8 cellular contexts compared by ENCODE assay signal in the genomic region with DNA sequence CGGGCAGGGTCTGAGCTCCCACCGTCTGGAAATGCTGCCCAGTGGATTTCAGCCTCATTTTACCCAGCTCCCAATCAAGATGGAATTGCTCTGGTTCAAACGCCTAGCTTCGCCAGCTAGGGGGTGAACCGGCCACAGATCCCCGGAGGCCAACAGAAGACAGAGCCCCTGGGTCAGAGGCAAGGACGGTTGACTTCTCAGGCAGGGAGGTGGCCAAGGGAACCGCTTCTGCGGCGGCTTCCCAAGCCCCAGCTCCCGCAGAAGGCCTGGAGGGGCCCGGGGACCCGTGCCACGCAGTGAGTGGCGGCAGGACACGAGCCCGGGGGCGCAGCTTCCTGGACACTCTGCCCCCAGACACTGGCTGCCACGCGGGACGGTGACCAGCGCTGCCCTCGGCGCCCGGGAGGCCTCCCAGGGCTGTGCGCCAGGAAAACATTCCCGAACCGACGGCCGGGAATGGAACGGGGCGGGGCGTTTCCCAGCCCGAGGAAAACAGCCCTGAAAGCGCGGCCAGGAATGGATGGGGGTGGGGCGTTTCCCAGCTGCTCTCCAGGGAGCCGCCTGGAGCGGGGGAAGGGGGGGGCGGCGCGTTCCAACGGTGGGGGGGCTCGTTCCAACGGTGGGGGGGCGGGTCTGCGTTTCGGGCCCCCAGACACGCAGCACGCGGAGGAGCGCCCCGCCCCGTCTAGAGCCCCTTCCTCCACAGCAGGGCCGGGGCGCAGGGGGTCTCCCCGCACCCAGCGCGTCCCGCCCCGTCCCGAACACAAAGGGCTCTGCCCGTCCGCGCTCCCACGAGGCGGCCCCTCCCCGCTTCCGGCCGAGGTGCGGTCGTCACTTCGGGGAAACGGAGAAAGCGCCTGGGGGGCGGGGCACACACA. TPM values are rescaled to one million over a fixed set of nuclear protein-coding genes. Genes with fewer than 3 reads are reported as not detected.
DNase-seq lines count a peak whose midpoint lies in the region; ATAC-seq and TF ChIP-seq lines count a peak whose summit lies in the region.

No MANE protein-coding gene starts in this region.

- H3K27me3 ChIP-seq in CD4-positive, alpha-beta T cell (ENCODE audit: control insufficient read depth, insufficient read depth, low read length): no peaks in the 10 kb centered on the region
- no peaks in the 10 kb centered on the region for H3K27me3 ChIP-seq in ectodermal cell (ENCODE audit: control insufficient read depth, insufficient read depth, low read length, poor library complexity, severe bottlenecking)

- peak overlapping the region; percentile 41 for H3K4me3 ChIP-seq in ectodermal cell (ENCODE audit: insufficient read depth, low read depth, low read length)

- peaks cover 8% of the 10 kb centered on the region for H3K4me1 ChIP-seq in ectodermal cell (ENCODE audit: control insufficient read depth, insufficient read depth, low read length)

- H3K4me1 Mint-ChIP-seq in CD4-positive, alpha-beta T cell (ENCODE audit: low read depth): peaks cover 45% of the 10 kb centered on the region

- peak overlapping the region; percentile 83 for H3K4me3 Mint-ChIP-seq in CD4-positive, alpha-beta T cell

- H3K9me3 ChIP-seq in CD4-positive, alpha-beta T cell (ENCODE audit: control insufficient read depth, low read length): no peaks in the 10 kb centered on the region
- H3K9me3 ChIP-seq in ectodermal cell (ENCODE audit: control insufficient read depth, low read length): no peaks in the 10 kb centered on the region

- CTCF ChIA-PET in CD4-positive, alpha-beta T cell (lab: Charles Lee): interaction anchor here (1.5 to 2.6 kb wide), 8 partner anchors 16 to 105 kb away, joined by 3 to 21 read pairs (median 6); no protein-coding TSS in a partner anchor

- ATAC-seq in CD4-positive, alpha-beta T cell (ENCODE audit: poor library complexity): peak; percentile 64

- peak; percentile 59 to 93 (median 86) for DNase-seq in CD4-positive, alpha-beta T cell
- DNase-seq in H4 (ENCODE audit: low spot score) (peak; percentile 92), NCI-H2227 (lab: John Stamatoyannopoulos, UW; ENCODE audit: unreplicated experiment) (peak; percentile 90), lung microvascular endothelial cell (ENCODE audit: low read depth in 2 of 2) (peak; percentile 96 to 99), NCI-H1092 treated with DMSO at 0.1 percent for 48 hours (lab: John Stamatoyannopoulos, UW) (no peak)
- DNase-seq in activated CD8-positive, alpha-beta memory T cell treated with anti-CD3 and anti-CD28 coated beads for 24 hours: peak; percentile 91
- peak; percentile 71 to 86 (median 85) for DNase-seq in stimulated activated CD4-positive, alpha-beta T cell treated with anti-CD3 and anti-CD28 coated beads, TNF-alpha, amount 100 ng/mL, for 4 hours (ENCODE audit: low read depth in 3 of 3)

- POLR2A ChIA-PET in CD4-positive, alpha-beta T cell (lab: Charles Lee): interaction anchor here (0.6 to 3.2 kb wide), 25 partner anchors 10 to 180 kb away, joined by 3 to 56 read pairs (median 6); a partner anchor contains a TSS

- H3K27ac Mint-ChIP-seq in CD4-positive, alpha-beta T cell: no peak overlapping the region

- H3K27ac ChIP-seq in CD4-positive, alpha-beta T cell (ENCODE audit: low read depth, low read length): peak overlapping the region; percentile 95
- H3K27ac ChIP-seq in ectodermal cell (ENCODE audit: insufficient read depth, low read depth, low read length, poor library complexity, severe bottlenecking): peak overlapping the region; percentile 91

- no peak for TF ChIP-seq CTCF in CD4-positive, alpha-beta T cell (IDR thresholded peaks at IDR 0.05)

- H3K36me3 Mint-ChIP-seq in CD4-positive, alpha-beta T cell (ENCODE audit: low read depth): no peaks in the 10 kb centered on the region

- WGBS in ectodermal cell, 2 experiments: 6% methylated on average over 72 to 73 of the region's 76 CpGs

- no peaks in the 10 kb centered on the region for H3K36me3 ChIP-seq in ectodermal cell (ENCODE audit: control insufficient read depth, insufficient read depth, low read length)

- no peaks in the 10 kb centered on the region for H3K9me3 Mint-ChIP-seq in CD4-positive, alpha-beta T cell

- intact Hi-C loops in CD4-positive, alpha-beta T cell (cut with DNase I, micrococcal nuclease): loop anchor here (2.0 to 10.0 kb wide), 7 partner anchors 39 to 1409 kb away; a partner anchor contains a TSS

- no peaks in the 10 kb centered on the region for H3K27me3 Mint-ChIP-seq in CD4-positive, alpha-beta T cell

RNA-seq across cellular contexts. Expression of a gene that starts 13.5 kb away (rescaled TPM):
- 1 to 10 TPM; 4.2 to 6.0 TPM for total RNA-seq in CD4-positive, alpha-beta T cell
- 6.5 and 11.1 TPM in 2 replicates for total RNA-seq in H4 (2014; rRNA removed; shearing (Covaris generic))
- 125 TPM for polyA plus RNA-seq in ectodermal cell (2013, experiment 1 of 4)
- 133 TPM for polyA plus RNA-seq in ectodermal cell (2013, experiment 2 of 4)
- polyA plus RNA-seq in ectodermal cell (2013, experiment 3 of 4): 120 TPM
- polyA plus RNA-seq in ectodermal cell (2013, experiment 4 of 4): 119 TPM
- 0.20 and 0.65 TPM in 2 replicates for total RNA-seq in lung microvascular endothelial cell

RNA-seq across cellular contexts. Expression of a gene that starts 35.2 kb away (rescaled TPM):
- 10 to 100 TPM; 15.9 to 20.1 TPM for total RNA-seq in CD4-positive, alpha-beta T cell
- total RNA-seq in H4 (2014; rRNA removed; shearing (Covaris generic)): 183 and 240 TPM in 2 replicates
- polyA plus RNA-seq in ectodermal cell (2013, experiment 1 of 4): 171 TPM
- 166 TPM for polyA plus RNA-seq in ectodermal cell (2013, experiment 2 of 4)
- polyA plus RNA-seq in ectodermal cell (2013, experiment 3 of 4): 147 TPM
- 167 TPM for polyA plus RNA-seq in ectodermal cell (2013, experiment 4 of 4)
- total RNA-seq in lung microvascular endothelial cell: 37.3 and 51.6 TPM in 2 replicates

RNA-seq across cellular contexts. Expression of a gene that starts 38.2 kb away (rescaled TPM):
- total RNA-seq in CD4-positive, alpha-beta T cell: under 1 TPM in 1 of 2 experiments, not detected in 1; 0.60 TPM
- total RNA-seq in H4 (2014; rRNA removed; shearing (Covaris generic)): 2.4 and 3.0 TPM in 2 replicates
- polyA plus RNA-seq in ectodermal cell (2013, experiment 1 of 4): 0.19 TPM
- 0.89 TPM for polyA plus RNA-seq in ectodermal cell (2013, experiment 2 of 4)
- 0.96 TPM for polyA plus RNA-seq in ectodermal cell (2013, experiment 3 of 4)
- polyA plus RNA-seq in ectodermal cell (2013, experiment 4 of 4): 0.36 TPM
- total RNA-seq in lung microvascular endothelial cell: 0.22 and 0.40 TPM in 2 replicates

RNA-seq across cellular contexts. Expression of a gene that starts 42.0 kb away (rescaled TPM):
- 100 to 1,000 TPM; 286 to 306 TPM for total RNA-seq in CD4-positive, alpha-beta T cell
- 179 TPM in 2 replicates for total RNA-seq in H4 (2014; rRNA removed; shearing (Covaris generic))
- polyA plus RNA-seq in ectodermal cell (2013, experiment 1 of 4): 30.5 TPM
- 32.4 TPM for polyA plus RNA-seq in ectodermal cell (2013, experiment 2 of 4)
- 43.7 TPM for polyA plus RNA-seq in ectodermal cell (2013, experiment 3 of 4)
- 50.2 TPM for polyA plus RNA-seq in ectodermal cell (2013, experiment 4 of 4)
- 0.20 and 0.87 TPM in 2 replicates for total RNA-seq in lung microvascular endothelial cell

RNA-seq across cellular contexts. Expression of a gene that starts 48.2 kb away (rescaled TPM):
- total RNA-seq in CD4-positive, alpha-beta T cell: 100 to 1,000 TPM; 364 to 383 TPM
- 21.9 and 30.7 TPM in 2 replicates for total RNA-seq in H4 (2014; rRNA removed; shearing (Covaris generic))
- 108 TPM for polyA plus RNA-seq in ectodermal cell (2013, experiment 1 of 4)
- polyA plus RNA-seq in ectodermal cell (2013, experiment 2 of 4): 103 TPM
- 96.5 TPM for polyA plus RNA-seq in ectodermal cell (2013, experiment 3 of 4)
- 114 TPM for polyA plus RNA-seq in ectodermal cell (2013, experiment 4 of 4)
- 32.1 and 71.9 TPM in 2 replicates for total RNA-seq in lung microvascular endothelial cell
